Comparison of ENCODE assay signal across 7 cellular contexts in genomic region chr1:155699062-155699461, GRCh38. TPM values are rescaled to one million over a fixed set of nuclear protein-coding genes. Genes with fewer than 3 reads are reported as not detected.
A peak's percentile ranks its signal among the peaks of the same experiment; 100 is the strongest.
DNase-seq lines count a peak whose midpoint lies in the region; ATAC-seq, FAIRE-seq and TF ChIP-seq lines count a peak whose summit lies in the region.
"Not testable (repeated sequence)": the region's sequence is repeated elsewhere in the genome, so short reads cannot be mapped to it uniquely, and the experiment has no call there.

No MANE protein-coding gene starts in this region.

- intact Hi-C loops in HepG2 (cut with micrococcal nuclease; ENCODE audit: unreplicated experiment): not testable (repeated sequence)

- H3K79me2 ChIP-seq in astrocyte (ENCODE audit: insufficient read depth, low read length) (peaks cover 82% of the 10 kb centered on the region), HepG2 (ENCODE audit: insufficient read depth, low read length) (peaks cover 78% of the 10 kb centered on the region)

- peaks cover 74% of the 10 kb centered on the region for H4K20me1 ChIP-seq in astrocyte (ENCODE audit: insufficient read depth, low read length)
- H4K20me1 ChIP-seq in HepG2 (ENCODE audit: insufficient read depth, low read length): not testable (repeated sequence)

- H3K9me3 Mint-ChIP-seq in CD8-positive, alpha-beta memory T cell; astrocyte (ENCODE audit: unreplicated experiment); glutamatergic neuron (ENCODE audit: unreplicated experiment): not testable (repeated sequence)
- peaks cover 23% of the 10 kb centered on the region for H3K9me3 Mint-ChIP-seq in progenitor cell of endocrine pancreas (ENCODE audit: low read depth)

- not testable (repeated sequence) for H3K9ac ChIP-seq in HUES48 (ENCODE audit: low read depth, low read length); astrocyte (ENCODE audit: low read length)
- H3K9ac ChIP-seq in HepG2 (ENCODE audit: insufficient read depth, low read depth, low read length): peak overlapping the region; percentile 79

- not testable (repeated sequence) for H3K4me2 ChIP-seq in astrocyte (ENCODE audit: low read length)
- H3K4me2 ChIP-seq in HepG2 (ENCODE audit: low read depth, low read length): peak overlapping the region; percentile 85

- CTCF ChIA-PET in CD8-positive, alpha-beta memory T cell (lab: Charles Lee); HepG2 (lab: Yijun Ruan, JAX; ENCODE audit: low intra/inter-chr PET ratio, low total read pairs): not testable (repeated sequence)

- H3K27me3 Mint-ChIP-seq in CD8-positive, alpha-beta memory T cell; astrocyte (ENCODE audit: low read depth, unreplicated experiment); glutamatergic neuron (ENCODE audit: unreplicated experiment); progenitor cell of endocrine pancreas: not testable (repeated sequence)

- peaks cover 42 to 70% (median 68%) of the 10 kb centered on the region in 3 donors for H3K4me1 Mint-ChIP-seq in CD8-positive, alpha-beta memory T cell
- H3K4me1 Mint-ChIP-seq in astrocyte (ENCODE audit: low read depth, unreplicated experiment) (peaks cover 22% of the 10 kb centered on the region), progenitor cell of endocrine pancreas (ENCODE audit: low read depth) (peaks cover 14% of the 10 kb centered on the region)
- H3K4me1 Mint-ChIP-seq in glutamatergic neuron (ENCODE audit: low read depth, unreplicated experiment): not testable (repeated sequence)

- not testable (repeated sequence) for H3K36me3 Mint-ChIP-seq in CD8-positive, alpha-beta memory T cell; astrocyte (ENCODE audit: low read depth, unreplicated experiment)
- H3K36me3 Mint-ChIP-seq in glutamatergic neuron (ENCODE audit: unreplicated experiment) (peaks cover 23% of the 10 kb centered on the region), progenitor cell of endocrine pancreas (ENCODE audit: insufficient read depth) (peaks cover 25% of the 10 kb centered on the region)

- not testable (repeated sequence) for DNase-seq in CD8-positive, alpha-beta memory T cell; astrocyte (ENCODE audit: low read depth); glutamatergic neuron; progenitor cell of endocrine pancreas (ENCODE audit: low spot score, unreplicated experiment)
- DNase-seq in SK-N-DZ (ENCODE audit: low spot score) (peak; percentile 44), HepG2 (ENCODE audit: low spot score) (peak; percentile 24)

- not testable (repeated sequence) for TF ChIP-seq RAD21 in HepG2 (CRISPR knock-in tag; IDR thresholded peaks at IDR 0.05)

- H3K36me3 ChIP-seq in CD8-positive, alpha-beta memory T cell (ENCODE audit: insufficient read depth, low read length); HUES48 (ENCODE audit: control insufficient read depth, insufficient read depth, low read length); astrocyte (ENCODE audit: insufficient read depth, low read length); HepG2 (replicated peaks in 1 of 2; ENCODE audit: control insufficient read depth in 1 of 2, insufficient read depth in 2 of 2, low read length in 2 of 2): not testable (repeated sequence)

- not testable (repeated sequence) for H3K4me1 ChIP-seq in CD8-positive, alpha-beta memory T cell (ENCODE audit: insufficient read depth, low read length); HUES48 (ENCODE audit: control insufficient read depth, insufficient read depth, low read length); astrocyte (ENCODE audit: insufficient read depth, low read length)
- peaks cover 60% of the 10 kb centered on the region for H3K4me1 ChIP-seq in HepG2 (ENCODE audit: insufficient read depth, low read length)

- H2AFZ ChIP-seq in astrocyte (ENCODE audit: low read depth, low read length); HepG2 (ENCODE audit: low read length): not testable (repeated sequence)

- H3K27ac ChIP-seq in CD8-positive, alpha-beta memory T cell (ENCODE audit: low read depth, low read length): peak overlapping the region; percentile 51
- peak overlapping the region; percentile 70 for H3K27ac ChIP-seq in HUES48 (ENCODE audit: low read depth, low read length)
- H3K27ac ChIP-seq in astrocyte (ENCODE audit: low read depth, low read length): not testable (repeated sequence)
- peak overlapping the region; percentile 85 for H3K27ac ChIP-seq in HepG2 (ENCODE audit: extremely low read length, insufficient read depth, low read length)

- TF ChIP-seq CTCF in astrocyte (IDR thresholded peaks at IDR 0.05; ENCODE audit: insufficient read depth, low read depth, low read length); glutamatergic neuron (IDR thresholded peaks at IDR 0.05; ENCODE audit: partially characterized antibody, unreplicated experiment); HepG2 (CRISPR knock-in tag; IDR thresholded peaks at IDR 0.05); progenitor cell of endocrine pancreas (IDR thresholded peaks at IDR 0.05; ENCODE audit: unreplicated experiment): not testable (repeated sequence)

- H3K27ac Mint-ChIP-seq in CD8-positive, alpha-beta memory T cell: peak overlapping the region in 1 of 8 donors; percentile 8
- not testable (repeated sequence) for H3K27ac Mint-ChIP-seq in astrocyte (ENCODE audit: unreplicated experiment)
- H3K27ac Mint-ChIP-seq in glutamatergic neuron (ENCODE audit: unreplicated experiment) (peak overlapping the region; percentile 48), progenitor cell of endocrine pancreas (peak overlapping the region; percentile 87)

- not testable (repeated sequence) for H3K9me3 ChIP-seq in CD8-positive, alpha-beta memory T cell (ENCODE audit: low read length); HUES48 (ENCODE audit: control insufficient read depth, insufficient read depth, low read length); astrocyte (ENCODE audit: insufficient read depth, low read depth, low read length); HepG2 (ENCODE audit: low read length)

- WGBS in HepG2 (ENCODE audit: low lambda C conversion rate): 33% methylated on average over 4 of the region's 4 CpGs

- in situ Hi-C loops in HepG2 (cut with HindIII; ENCODE audit: extremely low pct_ligation_motif_present, low pct_unique_long_range_greater_than_20kb): not testable (repeated sequence)

- FAIRE-seq in astrocyte (lab: Jason Lieb, UNC); HepG2 (lab: Jason Lieb, UNC): not testable (repeated sequence)

- POLR2A ChIA-PET in CD8-positive, alpha-beta memory T cell (lab: Charles Lee): not testable (repeated sequence)
- POLR2A ChIA-PET in HepG2 (lab: Yijun Ruan, JAX): interaction anchor here (0.9 to 1.5 kb wide), 4 partner anchors 9 to 136 kb away, joined by 3 to 10 read pairs (median 4); partner anchors contain the start of genes ASH1L, DAP3 and YY1AP1

- H3K27me3 ChIP-seq in CD8-positive, alpha-beta memory T cell (ENCODE audit: insufficient read depth, low read length, poor library complexity, severe bottlenecking); HUES48 (ENCODE audit: control insufficient read depth, insufficient read depth, low read length); astrocyte (ENCODE audit: insufficient read depth, low read length); HepG2 (ENCODE audit: control insufficient read depth in 1 of 2, insufficient read depth in 2 of 2, low read length in 2 of 2): not testable (repeated sequence)

- 0 out of 4 replicates have a peak, but pooled peaks of 1 of the 2 experiments have one; percentile 3 for TF ChIP-seq POLR2A in HepG2 (IDR thresholded peaks at IDR 0.05; ENCODE audit: insufficient read depth in 1 of 2, low read depth in 2 of 2, low read length in 2 of 2)

- TF ChIP-seq EP300 in HepG2 (IDR thresholded peaks at IDR 0.05; ENCODE audit: low read depth in 2 of 2, low read length in 2 of 2); HepG2 (CRISPR knock-in tag; IDR thresholded peaks at IDR 0.05; ENCODE audit: borderline replicate concordance): not testable (repeated sequence)

- not testable (repeated sequence) for BruUV-seq in HepG2 (replicated peaks; lab: Mats Ljungman, UMichigan)

- ATAC-seq in HepG2: peak; percentile 55

- not testable (repeated sequence) for H3K4me3 Mint-ChIP-seq in CD8-positive, alpha-beta memory T cell; glutamatergic neuron (ENCODE audit: unreplicated experiment); progenitor cell of endocrine pancreas (ENCODE audit: low read depth)
- peak overlapping the region; percentile 50 for H3K4me3 Mint-ChIP-seq in astrocyte (ENCODE audit: unreplicated experiment)

- H3K4me3 ChIP-seq in CD8-positive, alpha-beta memory T cell (ENCODE audit: low read length); HUES48 (ENCODE audit: low read depth, low read length); astrocyte (ENCODE audit: insufficient read depth, low read depth, low read length): not testable (repeated sequence)
- peak overlapping the region; percentile 49 to 80 (median 63); a peak in 5 of 6 replicates for H3K4me3 ChIP-seq in HepG2 (replicated peaks in 1 of 3; ENCODE audit: insufficient read depth in 1 of 3, low read depth in 2 of 3, low read length in 3 of 3)

RNA-seq across cellular contexts. Expression of gene DAP3, which starts 10.2 kb away (rescaled TPM):
- 100 to 1,000 TPM; 156 to 160 TPM for total RNA-seq in CD8-positive, alpha-beta memory T cell
- polyA plus RNA-seq in CD8-positive, alpha-beta memory T cell: 96.7 TPM
- polyA plus RNA-seq in SK-N-DZ (2014; cell fraction: cytosol; rRNA removed): 169 and 190 TPM in 2 replicates
- 250 and 280 TPM in 2 replicates for polyA plus RNA-seq in SK-N-DZ (2014; cell fraction: nucleus; rRNA removed)
- total RNA-seq in astrocyte: 101 and 108 TPM in 2 replicates
- 88.3 TPM for total RNA-seq in glutamatergic neuron (ENCODE audit: unreplicated experiment)
- total RNA-seq in HepG2 (2016; rRNA removed; fragmentation: Illumina TruSeq; extraction: Trizol): 133 and 153 TPM in 2 replicates
- 76.4 and 78.3 TPM in 2 replicates for total RNA-seq in HepG2 (2016; cell fraction: cytosol; rRNA removed; fragmentation: Illumina TruSeq; extraction: Trizol; ENCODE audit: low read depth)
- 131 and 149 TPM in 2 replicates for total RNA-seq in HepG2 (2016; cell fraction: insoluble cytoplasmic fraction; rRNA removed; fragmentation: Illumina TruSeq; extraction: Trizol)
- total RNA-seq in HepG2 (2016; cell fraction: membrane; rRNA removed; fragmentation: Illumina TruSeq; extraction: Trizol): 125 and 128 TPM in 2 replicates
- total RNA-seq in HepG2 (2016; cell fraction: nucleus; rRNA removed; fragmentation: Illumina TruSeq; extraction: Trizol): 85.3 and 87.5 TPM in 2 replicates
- polyA plus RNA-seq in HepG2 (2011; rRNA removed): 123 and 129 TPM in 2 replicates
- 110 and 124 TPM in 2 replicates for polyA plus RNA-seq in HepG2 (2011; cell fraction: cytosol; rRNA removed)
- polyA plus RNA-seq in HepG2 (2011; cell fraction: nucleus; rRNA removed): 81.2 and 89.4 TPM in 2 replicates
- polyA plus RNA-seq in HepG2 (2012): 102 and 105 TPM in 2 replicates
- 74.8 and 88.6 TPM in 2 replicates for polyA plus RNA-seq in HepG2 (2016; cell fraction: cytosol; fragmentation: Illumina TruSeq; extraction: Trizol; ENCODE audit: low read depth)
- polyA plus RNA-seq in HepG2 (2016; cell fraction: insoluble cytoplasmic fraction; fragmentation: Illumina TruSeq; extraction: Trizol; ENCODE audit: low read depth): 170 TPM in 2 replicates
- polyA plus RNA-seq in HepG2 (2016; cell fraction: membrane; fragmentation: Illumina TruSeq; extraction: Trizol; ENCODE audit: low read depth): 103 and 106 TPM in 2 replicates
- polyA plus RNA-seq in HepG2 (2016; cell fraction: nucleus; fragmentation: Illumina TruSeq; extraction: Trizol; ENCODE audit: insufficient read depth, low read depth): 170 and 180 TPM in 2 replicates
- polyA minus RNA-seq in HepG2 (2011; rRNA and poly(A)+ RNA removed; ENCODE audit: low replicate concordance): 121 and 292 TPM in 2 replicates
- 66.4 and 67.5 TPM in 2 replicates for polyA minus RNA-seq in HepG2 (2011; cell fraction: cytosol; rRNA and poly(A)+ RNA removed)
- polyA minus RNA-seq in HepG2 (2011; cell fraction: nucleus; rRNA and poly(A)+ RNA removed): 105 and 137 TPM in 2 replicates
- 121 and 126 TPM in 2 replicates for total RNA-seq in progenitor cell of endocrine pancreas

RNA-seq across cellular contexts. Expression of gene YY1AP1, which starts 10.5 kb away (rescaled TPM):
- total RNA-seq in CD8-positive, alpha-beta memory T cell: 10 to 100 TPM; 59.1 to 62.0 TPM
- 49.7 TPM for polyA plus RNA-seq in CD8-positive, alpha-beta memory T cell
- polyA plus RNA-seq in SK-N-DZ (2014; cell fraction: cytosol; rRNA removed): 40.0 and 45.8 TPM in 2 replicates
- 51.4 and 73.1 TPM in 2 replicates for polyA plus RNA-seq in SK-N-DZ (2014; cell fraction: nucleus; rRNA removed)
- total RNA-seq in astrocyte (40.0 and 42.3 TPM in 2 replicates), glutamatergic neuron (ENCODE audit: unreplicated experiment) (61.1 TPM), HepG2 (2016; rRNA removed; fragmentation: Illumina TruSeq; extraction: Trizol) (28.5 and 33.9 TPM in 2 replicates), progenitor cell of endocrine pancreas (54.6 and 56.2 TPM in 2 replicates)
- total RNA-seq in HepG2 (2016; cell fraction: cytosol; rRNA removed; fragmentation: Illumina TruSeq; extraction: Trizol; ENCODE audit: low read depth): 158 and 165 TPM in 2 replicates
- total RNA-seq in HepG2 (2016; cell fraction: insoluble cytoplasmic fraction; rRNA removed; fragmentation: Illumina TruSeq; extraction: Trizol): 27.8 and 28.0 TPM in 2 replicates
- total RNA-seq in HepG2 (2016; cell fraction: membrane; rRNA removed; fragmentation: Illumina TruSeq; extraction: Trizol): 38.7 and 52.1 TPM in 2 replicates
- total RNA-seq in HepG2 (2016; cell fraction: nucleus; rRNA removed; fragmentation: Illumina TruSeq; extraction: Trizol): 24.4 and 25.8 TPM in 2 replicates
- 58.3 and 69.4 TPM in 2 replicates for polyA plus RNA-seq in HepG2 (2011; rRNA removed)
- polyA plus RNA-seq in HepG2 (2011; cell fraction: cytosol; rRNA removed): 44.0 and 71.4 TPM in 2 replicates
- polyA plus RNA-seq in HepG2 (2011; cell fraction: nucleus; rRNA removed): 54.4 and 59.2 TPM in 2 replicates
- 28.7 and 30.1 TPM in 2 replicates for polyA plus RNA-seq in HepG2 (2012)
- 6.7 and 6.8 TPM in 2 replicates for polyA plus RNA-seq in HepG2 (2016; cell fraction: cytosol; fragmentation: Illumina TruSeq; extraction: Trizol; ENCODE audit: low read depth)
- 43.4 and 51.4 TPM in 2 replicates for polyA plus RNA-seq in HepG2 (2016; cell fraction: insoluble cytoplasmic fraction; fragmentation: Illumina TruSeq; extraction: Trizol; ENCODE audit: low read depth)
- polyA plus RNA-seq in HepG2 (2016; cell fraction: membrane; fragmentation: Illumina TruSeq; extraction: Trizol; ENCODE audit: low read depth): 18.2 and 18.4 TPM in 2 replicates
- 64.0 and 67.4 TPM in 2 replicates for polyA plus RNA-seq in HepG2 (2016; cell fraction: nucleus; fragmentation: Illumina TruSeq; extraction: Trizol; ENCODE audit: insufficient read depth, low read depth)
- 40.5 and 74.2 TPM in 2 replicates for polyA minus RNA-seq in HepG2 (2011; rRNA and poly(A)+ RNA removed; ENCODE audit: low replicate concordance)
- polyA minus RNA-seq in HepG2 (2011; cell fraction: cytosol; rRNA and poly(A)+ RNA removed): 25.3 and 29.9 TPM in 2 replicates
- polyA minus RNA-seq in HepG2 (2011; cell fraction: nucleus; rRNA and poly(A)+ RNA removed): 33.9 and 68.1 TPM in 2 replicates
